Comparison of ENCODE assay signal across 8 cellular contexts in genomic region chr17:19361975-19362292, GRCh38. TPM values are rescaled to one million over a fixed set of nuclear protein-coding genes. Genes with fewer than 3 reads are reported as not detected.
DNase-seq lines count a peak whose midpoint lies in the region; ATAC-seq, FAIRE-seq and TF ChIP-seq lines count a peak whose summit lies in the region.

No MANE protein-coding gene starts in this region.

- peaks cover 6% of the 10 kb centered on the region; the same call in 1 of the 2 replicates for H3K23me2 ChIP-seq in H1 (ENCODE audit: low read depth, low read length)

- H2BK20ac ChIP-seq in H1 (ENCODE audit: low read length) = no peak overlapping the region

- no peak overlapping the region for H2BK12ac ChIP-seq in H1 (ENCODE audit: low read depth, low read length)

- H3K27me3 Mint-ChIP-seq in neural crest cell (ENCODE audit: low read depth) = peaks cover 3% of the 10 kb centered on the region

- H3K18ac ChIP-seq in H1 (ENCODE audit: extremely low read depth, low read length) = no peak overlapping the region

- TF ChIP-seq EP300 in H1 (IDR thresholded peaks at IDR 0.05; ENCODE audit: borderline replicate concordance in 1 of 2, low read depth in 2 of 2, low read length in 2 of 2) = no peak

- H3K4me2 ChIP-seq in H1 (ENCODE audit: insufficient read depth in 1 of 2, low read depth in 2 of 2, low read length in 2 of 2) = peak overlapping the region; percentile 20 to 85

- no peak overlapping the region for H2BK120ac ChIP-seq in H1 (replicated peaks; ENCODE audit: low read depth, low read length)

- H3K4ac ChIP-seq in H1 (replicated peaks; ENCODE audit: insufficient read length, low read depth, low read length) = peak overlapping the region; percentile 80

- no peak overlapping the region for H2BK5ac ChIP-seq in H1 (ENCODE audit: low read depth, low read length)

- TF ChIP-seq POLR2A in NB4 (IDR thresholded peaks at IDR 0.05; ENCODE audit: extremely low read depth, insufficient read length) (no peak), H1 (IDR thresholded peaks at IDR 0.05; ENCODE audit: control extremely low read depth in 1 of 2, low read depth in 2 of 2, low read length in 2 of 2) (no peak)

- H3K9ac ChIP-seq in H1 (replicated peaks in 1 of 4; ENCODE audit: extremely low read depth in 1 of 4, low read depth in 3 of 4, low read length in 3 of 4) = peak overlapping the region in 3 of 4 experiments; percentile 3 to 59 (median 51); a peak in 5 of 7 replicates

- no peak overlapping the region for H3K27ac ChIP-seq in H1 (ENCODE audit: low read depth, low read length)

- H3K4me3 ChIP-seq in BJ (ENCODE audit: low read depth, low read length) (peak overlapping the region; percentile 56), NB4 (ENCODE audit: low read depth, low read length) (peak overlapping the region; percentile 71), H1 (ENCODE audit: extremely low read depth in 1 of 4, insufficient read depth in 2 of 4, low read depth in 3 of 4, low read length in 4 of 4) (peak overlapping the region; percentile 34 to 93 (median 75))

- H3K4me1 Mint-ChIP-seq in neural crest cell = peaks cover 16% of the 10 kb centered on the region

- no peaks in the 10 kb centered on the region for H3K36me3 Mint-ChIP-seq in neural crest cell (ENCODE audit: low read depth)

- peaks cover 0 to 4% of the 10 kb centered on the region in 2 experiments for H4K20me1 ChIP-seq in H1 (replicated peaks in 1 of 2; ENCODE audit: control insufficient read depth in 1 of 2, insufficient read depth in 2 of 2, low read length in 2 of 2)

- H3K27me3 ChIP-seq in BJ (ENCODE audit: control insufficient read depth, insufficient read depth, low read length) = no peaks in the 10 kb centered on the region
- H3K27me3 ChIP-seq in H1 (replicated peaks in 1 of 4; ENCODE audit: control insufficient read depth in 3 of 4, extremely low read depth in 1 of 4, insufficient read depth in 3 of 4, low read length in 3 of 4) = no peaks in the 10 kb centered on the region; a peak in 1 of 7 replicates

- no peak overlapping the region for H4K8ac ChIP-seq in H1 (ENCODE audit: extremely low read depth, insufficient read depth, low read length)

- H2AFZ ChIP-seq in H1 (ENCODE audit: low read length) = peak overlapping the region; percentile 12; the same call in 1 of the 2 replicates

- H3K56ac ChIP-seq in H1 (replicated peaks; ENCODE audit: insufficient read length, low read depth, low read length) = peak overlapping the region; percentile 38

- H3K9me3 ChIP-seq in H1 (ENCODE audit: insufficient read depth in 2 of 2, low read depth in 1 of 2, low read length in 1 of 2) = no peaks in the 10 kb centered on the region

- CTCF ChIA-PET in BJ (lab: Yijun Ruan, JAX) (interaction anchor here (0.8 to 5.9 kb wide), 12 partner anchors 13 to 404 kb away, joined by 3 to 178 read pairs (median 8); partner anchors contain the start of gene ALDH3A2), H1 (lab: Charles Lee; ENCODE audit: partially characterized antibody) (interaction anchor here (0.7 to 6.7 kb wide), 18 partner anchors 10 to 400 kb away, joined by 3 to 66 read pairs (median 6); partner anchors contain the start of genes ALDH3A2, MAPK7 and MFAP4)

- H2BK15ac ChIP-seq in H1 (ENCODE audit: low read length) = no peak overlapping the region

- TF ChIP-seq CTCF in BJ (IDR thresholded peaks at IDR 0.05; ENCODE audit: insufficient read depth, low read depth, low read length) (no peak), NB4 (IDR thresholded peaks at IDR 0.05; ENCODE audit: low read depth, low read length) (no peak), H1 (IDR thresholded peaks at IDR 0.05; ENCODE audit: control extremely low read depth in 1 of 3, insufficient read depth in 1 of 3, low read depth in 1 of 3, low read length in 3 of 3) (no peak), neural crest cell (conservative IDR thresholded peaks at IDR 0.05) (no peak)

- no peak overlapping the region for H2AK5ac ChIP-seq in H1 (ENCODE audit: low read depth, low read length)

- peak overlapping the region; percentile 91 for H3K4me3 Mint-ChIP-seq in neural crest cell

- no peak overlapping the region for H3K14ac ChIP-seq in H1 (ENCODE audit: insufficient read length)

- ATAC-seq in GM21360 (IDR thresholded peaks at IDR 0.05; ENCODE audit: unreplicated experiment) (no peak), GM19455 (IDR thresholded peaks at IDR 0.05; ENCODE audit: unreplicated experiment) (no peak)

- POLR2A ChIA-PET in BJ (lab: Charles Lee) = no interaction called here
- POLR2A ChIA-PET in H1 (lab: Charles Lee; ENCODE audit: partially characterized antibody) = interaction anchor here (0.9 to 6.2 kb wide), 6 partner anchors 15 to 287 kb away, joined by 3 to 32 read pairs (median 4); partner anchors contain the start of genes ALDH3A2, MAPK7 and MFAP4

- peaks cover 0 to 9% (median 3%) of the 10 kb centered on the region in 4 experiments; a peak in 4 of 7 replicates for H3K4me1 ChIP-seq in H1 (replicated peaks in 1 of 4; ENCODE audit: control insufficient read depth in 3 of 4, insufficient read depth in 4 of 4, low read length in 3 of 4)

- no peak for FAIRE-seq in H1 (lab: Jason Lieb, UNC)
- no peak for FAIRE-seq in HTR-8/SVneo (lab: Jason Lieb, UNC)

- H3K9me3 Mint-ChIP-seq in neural crest cell = no peaks in the 10 kb centered on the region

- H3K79me2 ChIP-seq in H1 (ENCODE audit: control insufficient read depth in 1 of 2, insufficient read depth in 2 of 2, low read length in 2 of 2) = no peaks in the 10 kb centered on the region

- 42% methylated on average over 15 of the region's 16 CpGs; no CpG with 5 or more reads in 1 of the 2 experiments for WGBS in H1 (ENCODE audit: extremely low coverage in 1 of 2, insufficient coverage in 1 of 2, insufficient read length in 1 of 2, insufficient replicate concordance in 2 of 2, low coverage in 1 of 2, low lambda C conversion rate in 2 of 2, missing lambda C conversion rate in 1 of 2), 2 experiments

- H4K91ac ChIP-seq in H1 (replicated peaks; ENCODE audit: insufficient read length, low read length) = no peak overlapping the region

- peaks cover 2% of the 10 kb centered on the region; the same call in 1 of the 2 replicates for H3K79me1 ChIP-seq in H1 (ENCODE audit: low read depth, low read length)

- TF ChIP-seq RAD21 in H1 (IDR thresholded peaks at IDR 0.05 in 1 of 2, conservative IDR thresholded peaks at IDR 0.05 in 1 of 2; ENCODE audit: low read depth in 2 of 2, low read length in 2 of 2) = no peak

- no peak overlapping the region for H3K27ac Mint-ChIP-seq in neural crest cell (ENCODE audit: unreplicated experiment)

- peaks cover 2% of the 10 kb centered on the region; the same call in 1 of the 2 replicates for H3K36me3 ChIP-seq in BJ (ENCODE audit: control insufficient read depth, insufficient read depth, low read length)
- H3K36me3 ChIP-seq in H1 (ENCODE audit: control insufficient read depth in 2 of 4, insufficient read depth in 4 of 4, low read length in 3 of 4) = peaks cover 0 to 3% (median 0%) of the 10 kb centered on the region in 4 experiments; a peak in 1 of 8 replicates

- no peak overlapping the region for H3K23ac ChIP-seq in H1 (ENCODE audit: insufficient read length)

- no peak for DNase-seq in BJ (ENCODE audit: low read depth)
- DNase-seq in NB4 (ENCODE audit: low read depth) = no peak
- DNase-seq in H1 (ENCODE audit: low read depth in 1 of 2, low spot score in 2 of 2) = no peak
- DNase-seq in neural crest cell (ENCODE audit: low read depth, low spot score) = no peak
- DNase-seq in HTR-8/SVneo (ENCODE audit: insufficient read length, low spot score) = no peak
- no peak for DNase-seq in iPS-NIHi7 (ENCODE audit: extremely low spot score)

- H4K5ac ChIP-seq in H1 (ENCODE audit: insufficient read length, low read depth, low read length) = no peak overlapping the region

RNA-seq across cellular contexts. Expression of gene B9D1, which starts 0.6 kb away (rescaled TPM):
- 43.3 and 55.8 TPM in 2 replicates for polyA plus RNA-seq in BJ (2011; rRNA removed)
- 10.3 and 24.5 TPM in 2 replicates for polyA minus RNA-seq in BJ (2011; rRNA and poly(A)+ RNA removed)
- 24.6 and 25.4 TPM in 2 replicates for total RNA-seq in H1 (2021; fragmentation: NEBNext Ultra II Directional; extraction: Animal tissue kit (Norgen Biotek cat#: 25700))
- 65.7 and 74.8 TPM in 2 replicates for polyA plus RNA-seq in H1 (2011; rRNA removed)
- polyA plus RNA-seq in H1 (2011; cell fraction: cytosol; rRNA removed) = 69.9 TPM
- 99.2 TPM for polyA plus RNA-seq in H1 (2011; cell fraction: nucleus; rRNA removed)
- 26.4 to 39.5 TPM (median 32.7 TPM) in 4 replicates for polyA plus RNA-seq in H1 (2012, experiment 1 of 2)
- polyA plus RNA-seq in H1 (2012, experiment 2 of 2) = 41.1 TPM
- polyA plus RNA-seq in H1 (2013, experiment 1 of 2) = 27.1 TPM
- polyA plus RNA-seq in H1 (2013, experiment 2 of 2) = 26.2 TPM
- 28.7 and 41.3 TPM in 2 replicates for polyA minus RNA-seq in H1 (2011; rRNA and poly(A)+ RNA removed)
- polyA minus RNA-seq in H1 (2011; cell fraction: cytosol; rRNA and poly(A)+ RNA removed) = 35.0 TPM
- 35.7 TPM for polyA minus RNA-seq in H1 (2011; cell fraction: nucleus; rRNA and poly(A)+ RNA removed)
- total RNA-seq in neural crest cell = 15.4 and 17.9 TPM in 2 replicates

RNA-seq across cellular contexts. Expression of gene MAPK7, which starts 16.4 kb away (rescaled TPM):
- polyA plus RNA-seq in BJ (2011; rRNA removed) (6.0 and 10.7 TPM in 2 replicates), H1 (2011; rRNA removed) (15.2 and 31.3 TPM in 2 replicates)
- 22.8 and 39.5 TPM in 2 replicates for polyA minus RNA-seq in BJ (2011; rRNA and poly(A)+ RNA removed)
- total RNA-seq in H1 (2021; fragmentation: NEBNext Ultra II Directional; extraction: Animal tissue kit (Norgen Biotek cat#: 25700)) = 28.1 and 33.8 TPM in 2 replicates
- 14.1 TPM for polyA plus RNA-seq in H1 (2011; cell fraction: cytosol; rRNA removed)
- 49.4 TPM for polyA plus RNA-seq in H1 (2011; cell fraction: nucleus; rRNA removed)
- 20.3 to 30.7 TPM (median 27.8 TPM) in 4 replicates for polyA plus RNA-seq in H1 (2012, experiment 1 of 2)
- polyA plus RNA-seq in H1 (2012, experiment 2 of 2) = 32.4 TPM
- polyA plus RNA-seq in H1 (2013, experiment 1 of 2) = 23.0 TPM
- polyA plus RNA-seq in H1 (2013, experiment 2 of 2) = 21.6 TPM
- 51.2 and 56.3 TPM in 2 replicates for polyA minus RNA-seq in H1 (2011; rRNA and poly(A)+ RNA removed)
- 21.0 TPM for polyA minus RNA-seq in H1 (2011; cell fraction: cytosol; rRNA and poly(A)+ RNA removed)
- 57.7 TPM for polyA minus RNA-seq in H1 (2011; cell fraction: nucleus; rRNA and poly(A)+ RNA removed)
- total RNA-seq in neural crest cell = 39.3 and 39.5 TPM in 2 replicates

RNA-seq across cellular contexts. Expression of gene MFAP4, which starts 25.1 kb away (rescaled TPM):
- polyA plus RNA-seq in BJ (2011; rRNA removed) (62.1 and 86.8 TPM in 2 replicates), H1 (2011; rRNA removed) (3.1 and 8.1 TPM in 2 replicates)
- polyA minus RNA-seq in BJ (2011; rRNA and poly(A)+ RNA removed) = 30.4 and 39.1 TPM in 2 replicates
- 3.6 and 3.8 TPM in 2 replicates for total RNA-seq in H1 (2021; fragmentation: NEBNext Ultra II Directional; extraction: Animal tissue kit (Norgen Biotek cat#: 25700))
- polyA plus RNA-seq in H1 (2011; cell fraction: cytosol; rRNA removed) = 3.4 TPM
- 9.6 TPM for polyA plus RNA-seq in H1 (2011; cell fraction: nucleus; rRNA removed)
- 3.4 to 5.8 TPM (median 4.6 TPM) in 4 replicates for polyA plus RNA-seq in H1 (2012, experiment 1 of 2)
- 5.5 TPM for polyA plus RNA-seq in H1 (2012, experiment 2 of 2)
- polyA plus RNA-seq in H1 (2013, experiment 1 of 2) = 6.5 TPM
- 8.6 TPM for polyA plus RNA-seq in H1 (2013, experiment 2 of 2)
- polyA minus RNA-seq in H1 (2011; rRNA and poly(A)+ RNA removed) = 1.9 and 4.1 TPM in 2 replicates
- 3.8 TPM for polyA minus RNA-seq in H1 (2011; cell fraction: cytosol; rRNA and poly(A)+ RNA removed)
- 2.5 TPM for polyA minus RNA-seq in H1 (2011; cell fraction: nucleus; rRNA and poly(A)+ RNA removed)
- 0.26 and 0.43 TPM in 2 replicates for total RNA-seq in neural crest cell

RNA-seq across cellular contexts. Expression of gene RNF112, which starts 49.1 kb away (rescaled TPM):
- polyA plus RNA-seq in BJ (2011; rRNA removed) = 0.60 and 0.70 TPM in 2 replicates
- 0.33 TPM in 1 of 2 replicates, not detected in the other for polyA minus RNA-seq in BJ (2011; rRNA and poly(A)+ RNA removed)
- total RNA-seq in H1 (2021; fragmentation: NEBNext Ultra II Directional; extraction: Animal tissue kit (Norgen Biotek cat#: 25700)) = 2.2 and 2.3 TPM in 2 replicates
- 1.1 and 1.7 TPM in 2 replicates for polyA plus RNA-seq in H1 (2011; rRNA removed)
- polyA plus RNA-seq in H1 (2011; cell fraction: cytosol; rRNA removed) = 1.7 TPM
- polyA plus RNA-seq in H1 (2011; cell fraction: nucleus; rRNA removed) = 8.6 TPM
- polyA plus RNA-seq in H1 (2012, experiment 1 of 2) = 1.4 to 3.8 TPM (median 2.5 TPM) in 4 replicates
- 0.79 TPM for polyA plus RNA-seq in H1 (2012, experiment 2 of 2)
- polyA plus RNA-seq in H1 (2013, experiment 1 of 2) = 0.85 TPM
- polyA plus RNA-seq in H1 (2013, experiment 2 of 2) = 0.90 TPM
- 0.68 and 0.98 TPM in 2 replicates for polyA minus RNA-seq in H1 (2011; rRNA and poly(A)+ RNA removed)
- 4.6 TPM for polyA minus RNA-seq in H1 (2011; cell fraction: cytosol; rRNA and poly(A)+ RNA removed)
- polyA minus RNA-seq in H1 (2011; cell fraction: nucleus; rRNA and poly(A)+ RNA removed) = 1.6 TPM
- total RNA-seq in neural crest cell = 0.84 and 1.2 TPM in 2 replicates
